ENCODE assay signal across 9 cellular contexts in genomic region chr12:8034802-8035201, GRCh38. TPM values are rescaled to one million over a fixed set of nuclear protein-coding genes. Genes with fewer than 3 reads are reported as not detected.
DNase-seq lines count a peak whose midpoint lies in the region; ATAC-seq, FAIRE-seq and TF ChIP-seq lines count a peak whose summit lies in the region.
"Had no signal": no experiment of that assay in that cellular context is flagged by ENCODE, and none has a peak within 500 bp of the region (broad histone marks: within the 10 kb centered on the region; RNA-seq: fewer than 3 reads in every experiment).

No MANE protein-coding gene starts in this region.

- TF ChIP-seq RAD21 in K562 (CRISPR knock-in tag; conservative IDR thresholded peaks at IDR 0.05 in 1 of 2, IDR thresholded peaks at IDR 0.05 in 1 of 2) = no peak

- CTCF ChIA-PET in K562 (lab: Yijun Ruan, JAX; ENCODE audit: low intra/inter-chr PET ratio) = no interaction called here

- peaks cover 2% of the 10 kb centered on the region for H3K36me3 Mint-ChIP-seq in mesothelial cell of epicardium

- peaks cover 0 to 7% (median 3%) of the 10 kb centered on the region in 9 donors for H3K36me3 ChIP-seq in heart left ventricle
- H3K36me3 ChIP-seq in K562 (ENCODE audit: control insufficient read depth, insufficient read depth, low read length) = peaks cover 9% of the 10 kb centered on the region; the same call in 1 of the 3 replicates
- H3K36me3 ChIP-seq in upper lobe of right lung = peaks cover 8% of the 10 kb centered on the region

- FAIRE-seq in K562 (lab: Jason Lieb, UNC) = peak; percentile 98

- H3K27ac Mint-ChIP-seq in mesothelial cell of epicardium = no peak overlapping the region

- no peak for TF ChIP-seq CTCF in heart left ventricle (IDR thresholded peaks at IDR 0.05)
- no peak for TF ChIP-seq CTCF in K562 (IDR thresholded peaks at IDR 0.05 in 2 of 3, conservative IDR thresholded peaks at IDR 0.05 in 1 of 3; ENCODE audit: insufficient read depth in 2 of 3, low read depth in 1 of 3, low read length in 3 of 3)
- no peak for TF ChIP-seq CTCF in mesothelial cell of epicardium (IDR thresholded peaks at IDR 0.05; ENCODE audit: unreplicated experiment)
- no peak for TF ChIP-seq CTCF in upper lobe of right lung (IDR thresholded peaks at IDR 0.05)

- no peaks in the 10 kb centered on the region for H3K27me3 Mint-ChIP-seq in mesothelial cell of epicardium (ENCODE audit: low read depth)

- H3K9me3 ChIP-seq in heart left ventricle (no peaks in the 10 kb centered on the region), K562 (replicated peaks; ENCODE audit: control insufficient read depth, insufficient read depth, low read depth, low read length) (no peaks in the 10 kb centered on the region), upper lobe of right lung (no peaks in the 10 kb centered on the region)

- DNase-seq in heart left ventricle = no peak
- DNase-seq in cardiac septum (ENCODE audit: low spot score) = no peak
- peak; percentile 15 to 72 (median 43) for DNase-seq in K562 (ENCODE audit: extremely low read depth in 1 of 4, low spot score in 3 of 4)
- no peak for DNase-seq in mesothelial cell of epicardium (ENCODE audit: low spot score in 2 of 2, unreplicated experiment in 2 of 2)
- no peak for DNase-seq in upper lobe of right lung
- DNase-seq in SKM-1 treated with dmso at 0.1 percent for 144 hours (lab: John Stamatoyannopoulos, UW; ENCODE audit: unreplicated experiment) = no peak
- DNase-seq: NCI-H1048 had no signal

- no peak overlapping the region; a peak in 1 of 4 replicates for H3K9ac ChIP-seq in K562 (ENCODE audit: insufficient read depth in 1 of 2, low read depth in 2 of 2, low read length in 2 of 2)

- H3K9me3 Mint-ChIP-seq in mesothelial cell of epicardium = no peaks in the 10 kb centered on the region

- H3K27ac ChIP-seq in heart left ventricle = peak overlapping the region in 11 of 12 donors; percentile 96 to 99 (median 98)
- H3K27ac ChIP-seq in K562 (ENCODE audit: extremely low read depth, low read depth, low read length) = peak overlapping the region; percentile 8; the same call in 1 of the 3 replicates
- no peak overlapping the region for H3K27ac ChIP-seq in upper lobe of right lung

- H4K20me1 ChIP-seq in K562 (replicated peaks; ENCODE audit: control insufficient read depth, insufficient read depth, low read length) = no peaks in the 10 kb centered on the region; the same call in 1 of the 2 replicates

- POLR2A ChIA-PET in K562 (lab: Yijun Ruan, JAX) = interaction anchor here (0.6 to 1.7 kb wide), 5 partner anchors 9 to 107 kb away, joined by 3 to 6 read pairs (median 3); no protein-coding TSS in a partner anchor

- in situ Hi-C loops in K562 (cut with MboI) = no loop called here

- H3K4me3 Mint-ChIP-seq in mesothelial cell of epicardium = peak overlapping the region; percentile 86

- intact Hi-C loops in heart left ventricle (cut with DNase I) (loop anchor here in 6 of 10 donors (5.0 to 10.0 kb wide), 4 partner anchors 42 to 207 kb away; partner anchors contain the start of gene NECAP1 (in 4 of the 6)), cardiac septum (cut with DNase I) (no loop called here), K562 (cut with micrococcal nuclease) (loop anchor here (5.0 kb wide), 1 partner anchor 47 kb away; the partner anchor contains the start of gene NECAP1), upper lobe of right lung (cut with DNase I) (no loop called here)

- peak; percentile 50; the same call in 1 of the 2 replicates for TF ChIP-seq EP300 in K562 (IDR thresholded peaks at IDR 0.05; ENCODE audit: low read length)

- H3K4me2 ChIP-seq in K562 (ENCODE audit: insufficient read depth, low read length) = peak overlapping the region; percentile 82

- H3K4me3 ChIP-seq in heart left ventricle (peak overlapping the region in 11 of 12 donors; percentile 76 to 98 (median 96)), K562 (peak overlapping the region; percentile 62; the same call in 1 of the 2 replicates), upper lobe of right lung (peak overlapping the region; percentile 77)

- no peak for ATAC-seq in heart left ventricle
- ATAC-seq in K562 = peak; percentile 19
- no peak for ATAC-seq in upper lobe of right lung
- no peak for ATAC-seq in HG02973 (IDR thresholded peaks at IDR 0.05; ENCODE audit: unreplicated experiment)
- ATAC-seq in GM21576 (IDR thresholded peaks at IDR 0.05; ENCODE audit: unreplicated experiment) = no peak

- no TSS peak for BruUV-seq in K562 (replicated peaks; lab: Mats Ljungman, UMichigan)

- H3K79me2 ChIP-seq in K562 (ENCODE audit: control insufficient read depth, insufficient read depth, low read length) = peaks cover 71% of the 10 kb centered on the region

- H3K4me1 Mint-ChIP-seq in mesothelial cell of epicardium = peaks cover 58% of the 10 kb centered on the region

- H3K27me3 ChIP-seq in heart left ventricle (no peaks in the 10 kb centered on the region), K562 (ENCODE audit: control insufficient read depth in 2 of 2, insufficient read depth in 2 of 2, low read length in 2 of 2) (no peaks in the 10 kb centered on the region; a peak in 1 of 5 replicates), upper lobe of right lung (no peaks in the 10 kb centered on the region)

- H3K9me1 ChIP-seq in K562 (ENCODE audit: control insufficient read depth, insufficient read depth, low read length) = peaks cover 2% of the 10 kb centered on the region

- H3K4me1 ChIP-seq in heart left ventricle (peaks cover 11 to 76% (median 59%) of the 10 kb centered on the region in 12 donors), K562 (replicated peaks in 1 of 2; ENCODE audit: control insufficient read depth in 2 of 2, insufficient read depth in 2 of 2, low read length in 2 of 2) (peaks cover 49 to 58% of the 10 kb centered on the region in 2 experiments), upper lobe of right lung (peaks cover 66% of the 10 kb centered on the region)

- H2AFZ ChIP-seq in K562 (ENCODE audit: low read depth, low read length) = no peak overlapping the region

- TF ChIP-seq POLR2A in heart left ventricle (IDR thresholded peaks at IDR 0.05) (no peak), K562 (conservative IDR thresholded peaks at IDR 0.05) (no peak)

RNA-seq across cellular contexts. Expression of gene FOXJ2, which starts 2.3 kb away (rescaled TPM):
- total RNA-seq in heart left ventricle = 10 to 100 TPM; 22.7 to 34.7 (median 24.9) TPM
- polyA plus RNA-seq in heart left ventricle = 10 to 100 TPM in 1 of 2 donors, 1 to 10 TPM in 1; 9.4 to 20.3 TPM
- 25.1 TPM for total RNA-seq in cardiac septum
- 4.7 and 7.3 TPM in 2 replicates for total RNA-seq in K562 (2011; cell fraction: chromatin; rRNA removed; ENCODE audit: low replicate concordance)
- 4.7 and 4.9 TPM in 2 replicates for total RNA-seq in K562 (2011; cell fraction: nucleolus; rRNA removed)
- 4.8 and 7.8 TPM in 2 replicates for total RNA-seq in K562 (2011; cell fraction: nucleoplasm; rRNA removed)
- 2.9 and 4.0 TPM in 2 replicates for total RNA-seq in K562 (2014; rRNA removed)
- total RNA-seq in K562 (2014; rRNA removed; fragmentation: Illumina TruSeq; extraction: Trizol) = 1.9 and 2.1 TPM in 2 replicates
- total RNA-seq in K562 (2015; rRNA removed; fragmentation: Illumina TruSeq; extraction: Trizol) = 2.4 and 2.5 TPM in 2 replicates
- 6.6 and 6.8 TPM in 2 replicates for total RNA-seq in K562 (2021)
- polyA plus RNA-seq in K562 (2011; rRNA removed) = 2.3 and 3.2 TPM in 2 replicates
- polyA plus RNA-seq in K562 (2011; cell fraction: cytosol; rRNA removed) = 1.6 and 2.1 TPM in 2 replicates
- 4.8 and 7.3 TPM in 2 replicates for polyA plus RNA-seq in K562 (2011; cell fraction: nucleus; rRNA removed)
- polyA plus RNA-seq in K562 (2012) = 5.1 and 6.6 TPM in 2 replicates
- polyA plus RNA-seq in K562 (2014; fragmentation: Illumina TruSeq; extraction: Trizol) = 5.7 and 7.5 TPM in 2 replicates
- polyA plus RNA-seq in K562 (2014; fragmentation: Nextera tagmentation; extraction: Ambion mirVana) = 1 to 10 TPM; 1.0 to 1.1 TPM
- 3.7 and 4.2 TPM in 2 replicates for polyA plus RNA-seq in K562 (2014; rRNA removed)
- 2.2 TPM in 2 replicates for polyA minus RNA-seq in K562 (2011; rRNA and poly(A)+ RNA removed)
- 2.2 and 3.4 TPM in 2 replicates for polyA minus RNA-seq in K562 (2011; cell fraction: cytosol; rRNA and poly(A)+ RNA removed)
- polyA minus RNA-seq in K562 (2011; cell fraction: nucleus; rRNA and poly(A)+ RNA removed) = 1.6 and 2.4 TPM in 2 replicates
- total RNA-seq in mesothelial cell of epicardium = 16.1 to 16.7 TPM (median 16.7 TPM) in 3 replicates
- 20.3 TPM for total RNA-seq in upper lobe of right lung

RNA-seq across cellular contexts. Expression of gene C3AR1, which starts 31.4 kb away (rescaled TPM):
- total RNA-seq in heart left ventricle = 10 to 100 TPM in 2 of 9 donors, 1 to 10 TPM in 7; 1.8 to 49.3 (median 3.7) TPM
- 1 to 10 TPM; 1.4 to 4.1 TPM for polyA plus RNA-seq in heart left ventricle
- total RNA-seq in cardiac septum = 4.2 TPM
- 8.0 and 9.9 TPM in 2 replicates for total RNA-seq in K562 (2011; cell fraction: chromatin; rRNA removed; ENCODE audit: low replicate concordance)
- 8.6 and 12.2 TPM in 2 replicates for total RNA-seq in K562 (2011; cell fraction: nucleolus; rRNA removed)
- total RNA-seq in K562 (2011; cell fraction: nucleoplasm; rRNA removed) = 8.4 and 9.2 TPM in 2 replicates
- 2.2 and 2.5 TPM in 2 replicates for total RNA-seq in K562 (2014; rRNA removed)
- total RNA-seq in K562 (2014; rRNA removed; fragmentation: Illumina TruSeq; extraction: Trizol) = 3.7 and 3.8 TPM in 2 replicates
- total RNA-seq in K562 (2015; rRNA removed; fragmentation: Illumina TruSeq; extraction: Trizol) = 2.4 and 2.5 TPM in 2 replicates
- total RNA-seq in K562 (2021) = 3.5 and 3.9 TPM in 2 replicates
- 3.6 and 9.5 TPM in 2 replicates for polyA plus RNA-seq in K562 (2011; rRNA removed)
- 4.2 and 13.5 TPM in 2 replicates for polyA plus RNA-seq in K562 (2011; cell fraction: cytosol; rRNA removed)
- 3.5 and 8.0 TPM in 2 replicates for polyA plus RNA-seq in K562 (2011; cell fraction: nucleus; rRNA removed)
- 4.2 and 4.7 TPM in 2 replicates for polyA plus RNA-seq in K562 (2012)
- 7.0 and 7.2 TPM in 2 replicates for polyA plus RNA-seq in K562 (2014; fragmentation: Illumina TruSeq; extraction: Trizol)
- polyA plus RNA-seq in K562 (2014; fragmentation: Nextera tagmentation; extraction: Ambion mirVana) = 10 to 100 TPM; 11.5 to 12.9 TPM
- 4.7 and 5.3 TPM in 2 replicates for polyA plus RNA-seq in K562 (2014; rRNA removed)
- polyA minus RNA-seq in K562 (2011; rRNA and poly(A)+ RNA removed) = 4.7 and 8.5 TPM in 2 replicates
- polyA minus RNA-seq in K562 (2011; cell fraction: cytosol; rRNA and poly(A)+ RNA removed) = 0.64 and 5.8 TPM in 2 replicates
- polyA minus RNA-seq in K562 (2011; cell fraction: nucleus; rRNA and poly(A)+ RNA removed) = 1.8 and 2.4 TPM in 2 replicates
- total RNA-seq in mesothelial cell of epicardium = not detected in 3 replicates
- total RNA-seq in upper lobe of right lung = 45.0 TPM

RNA-seq across cellular contexts. Expression of gene NECAP1, which starts 47.3 kb away (rescaled TPM):
- total RNA-seq in heart left ventricle = 10 to 100 TPM; 15.2 to 39.9 (median 19.2) TPM
- polyA plus RNA-seq in heart left ventricle = 10 to 100 TPM in 1 of 2 donors, 1 to 10 TPM in 1; 9.6 to 20.1 TPM
- total RNA-seq in cardiac septum = 19.0 TPM
- 30.9 and 56.0 TPM in 2 replicates for total RNA-seq in K562 (2011; cell fraction: chromatin; rRNA removed; ENCODE audit: low replicate concordance)
- 19.0 and 19.1 TPM in 2 replicates for total RNA-seq in K562 (2011; cell fraction: nucleolus; rRNA removed)
- 36.8 and 50.1 TPM in 2 replicates for total RNA-seq in K562 (2011; cell fraction: nucleoplasm; rRNA removed)
- total RNA-seq in K562 (2014; rRNA removed) = 21.7 and 21.9 TPM in 2 replicates
- total RNA-seq in K562 (2014; rRNA removed; fragmentation: Illumina TruSeq; extraction: Trizol) = 21.0 and 23.6 TPM in 2 replicates
- 22.8 and 27.4 TPM in 2 replicates for total RNA-seq in K562 (2015; rRNA removed; fragmentation: Illumina TruSeq; extraction: Trizol)
- 18.9 and 21.7 TPM in 2 replicates for total RNA-seq in K562 (2021)
- polyA plus RNA-seq in K562 (2011; rRNA removed) = 19.1 and 20.9 TPM in 2 replicates
- polyA plus RNA-seq in K562 (2011; cell fraction: cytosol; rRNA removed) = 18.7 and 21.6 TPM in 2 replicates
- polyA plus RNA-seq in K562 (2011; cell fraction: nucleus; rRNA removed) = 31.6 and 38.3 TPM in 2 replicates
- polyA plus RNA-seq in K562 (2012) = 11.3 and 13.4 TPM in 2 replicates
- polyA plus RNA-seq in K562 (2014; fragmentation: Illumina TruSeq; extraction: Trizol) = 17.1 and 18.1 TPM in 2 replicates
- 10 to 100 TPM; 22.1 to 32.8 TPM for polyA plus RNA-seq in K562 (2014; fragmentation: Nextera tagmentation; extraction: Ambion mirVana)
- polyA plus RNA-seq in K562 (2014; rRNA removed) = 19.0 and 22.5 TPM in 2 replicates
- polyA minus RNA-seq in K562 (2011; rRNA and poly(A)+ RNA removed) = 26.2 and 32.6 TPM in 2 replicates
- 15.3 and 16.4 TPM in 2 replicates for polyA minus RNA-seq in K562 (2011; cell fraction: cytosol; rRNA and poly(A)+ RNA removed)
- 11.2 and 28.4 TPM in 2 replicates for polyA minus RNA-seq in K562 (2011; cell fraction: nucleus; rRNA and poly(A)+ RNA removed)
- total RNA-seq in mesothelial cell of epicardium = 26.1 to 31.0 TPM (median 28.7 TPM) in 3 replicates
- 36.7 TPM for total RNA-seq in upper lobe of right lung

Comparison
In these comparisons a context has a peak if more than half of its experiments do, and no peak if none do; other contexts are left out.
1. intact Hi-C loops: an anchor here in heart left ventricle (5.0 to 10.0 kb wide) and K562 (5.0 kb wide); none called in cardiac septum and upper lobe of right lung.
2. DNase-seq: peak in K562 (4 of 4); none in heart left ventricle (0 of 5), cardiac septum (single experiment), mesothelial cell of epicardium (0 of 2), upper lobe of right lung (single experiment) and SKM-1 treated with dmso at 0.1 percent for 144 hours (single experiment).
3. Peak in every context shown above with its lines, with median percentiles within 50 percentile points of each other: H3K4me3 ChIP-seq.